Comparison of ENCODE assay signal across 24 cellular contexts in genomic region chr3:36926292-36926897, GRCh38.
"Had no signal": no experiment of that assay in that cellular context is flagged by ENCODE, and none has a peak within 500 bp of the region (broad histone marks: within the 10 kb centered on the region; RNA-seq: fewer than 3 reads in every experiment).

No MANE protein-coding gene starts in this region.

- H3K9me3 Mint-ChIP-seq: type B pancreatic cell had no signal

- H3K27me3 Mint-ChIP-seq: activated CD4-positive, alpha-beta memory T cell treated with anti-CD3 and anti-CD28 coated beads for 36 hours; central memory CD8-positive, alpha-beta T cell; stimulated activated naive CD8-positive, alpha-beta T cell treated with anti-CD3 and anti-CD28 coated beads, Interleukin-15, amount 100 ng/mL, for 72 hours; type B pancreatic cell had no signal

- DNase-seq: activated CD4-positive, alpha-beta memory T cell treated with anti-CD3 and anti-CD28 coated beads for 36 hours; activated CD4-positive, alpha-beta T cell treated with anti-CD3 and anti-CD28 coated beads, Interleukin-2, amount 10 ng/mL, durations not matched to agents 24 days and 14 days; activated CD4-positive, CD25-positive, alpha-beta regulatory T cell treated with anti-CD3 and anti-CD28 coated beads, Interleukin-2, amount 50 U/mL, for 72 hours; activated T-cell treated with anti-CD3 and anti-CD28 coated beads, Interleukin-2, amount 50 U/mL, for 48 hours; esophagus squamous epithelium; foreskin melanocyte; natural killer cell; sigmoid colon; small intestine; stimulated activated CD4-positive, alpha-beta T cell treated with anti-CD3 and anti-CD28 coated beads, Interleukin-4, amount 100 ng/mL, for 24 hours; stimulated activated naive CD8-positive, alpha-beta T cell treated with anti-CD3 and anti-CD28 coated beads, Interleukin-15, amount 100 ng/mL, for 72 hours; substantia nigra; T-helper 2 cell; uterus had no signal

- H3K36me3 ChIP-seq: breast epithelium, esophagus squamous epithelium, sigmoid colon, uterus had no signal

- H3K36me3 Mint-ChIP-seq: stimulated activated effector memory CD8-positive, alpha-beta T cell treated with anti-CD3 and anti-CD28 coated beads, Interleukin-12 subunit alpha, Interleukin-12 subunit beta, amount 100 ng/mL, for 72 hours had no signal

- H3K4me3 ChIP-seq: breast epithelium, esophagus squamous epithelium, sigmoid colon, uterus had no signal

- H3K4me1 ChIP-seq: breast epithelium, esophagus squamous epithelium, uterus had no signal

- ATAC-seq: activated naive CD4-positive, alpha-beta T cell treated with anti-CD3 and anti-CD28 coated beads, Interleukin-2, amount 50 U/mL, for 72 hours; natural killer cell; stimulated activated effector memory CD8-positive, alpha-beta T cell treated with anti-CD3 and anti-CD28 coated beads, Interleukin-12 subunit alpha, Interleukin-12 subunit beta, amount 100 ng/mL, for 72 hours; stimulated activated naive CD8-positive, alpha-beta T cell treated with anti-CD3 and anti-CD28 coated beads, Interleukin-15, amount 100 ng/mL, for 72 hours had no signal

- H3K9me3 ChIP-seq: breast epithelium, sigmoid colon, uterus had no signal

- H3K27ac Mint-ChIP-seq: activated CD4-positive, alpha-beta memory T cell treated with anti-CD3 and anti-CD28 coated beads for 36 hours; activated CD4-positive, alpha-beta T cell treated with anti-CD3 and anti-CD28 coated beads, Interleukin-2, amount 10 ng/mL, durations not matched to agents 24 days and 14 days; activated naive CD4-positive, alpha-beta T cell treated with anti-CD3 and anti-CD28 coated beads, Interleukin-2, amount 50 U/mL, for 72 hours; activated T-helper 2 cell treated with anti-CD3 and anti-CD28 coated beads, Interferon-gamma antibody, Interleukin-2, Interleukin-4, amounts not matched to agents 10 μg/mL and 5 μg/mL and 100 μg/mL, durations not matched to agents 14 hours and 24 hours and 36 hours; dendritic cell treated with granulocyte-macrophage colony-stimulating factor and Interleukin-4, amounts not matched to agents 40 ng/mL and 50 ng/mL, for 4 days; natural killer cell; stimulated activated effector memory CD8-positive, alpha-beta T cell treated with anti-CD3 and anti-CD28 coated beads, Interleukin-12 subunit alpha, Interleukin-12 subunit beta, amount 100 ng/mL, for 72 hours; stimulated activated naive CD8-positive, alpha-beta T cell treated with anti-CD3 and anti-CD28 coated beads, Interleukin-15, amount 100 ng/mL, for 72 hours; type B pancreatic cell had no signal

- H3K27ac ChIP-seq: breast epithelium, epithelial cell of prostate, esophagus squamous epithelium, sigmoid colon had no signal

- FAIRE-seq: endometrium, islet of Langerhans, small intestine had no signal

- H3K27me3 ChIP-seq: breast epithelium, esophagus squamous epithelium, sigmoid colon, uterus had no signal

- H3K4me3 Mint-ChIP-seq: activated CD4-positive, alpha-beta memory T cell treated with anti-CD3 and anti-CD28 coated beads for 36 hours; activated CD4-positive, alpha-beta T cell treated with anti-CD3 and anti-CD28 coated beads, Interleukin-2, amount 10 ng/mL, durations not matched to agents 24 days and 14 days; central memory CD8-positive, alpha-beta T cell; dendritic cell treated with granulocyte-macrophage colony-stimulating factor and Interleukin-4, amounts not matched to agents 40 ng/mL and 50 ng/mL, for 4 days; natural killer cell; stimulated activated effector memory CD8-positive, alpha-beta T cell treated with anti-CD3 and anti-CD28 coated beads, Interleukin-12 subunit alpha, Interleukin-12 subunit beta, amount 100 ng/mL, for 72 hours; stimulated activated naive CD8-positive, alpha-beta T cell treated with anti-CD3 and anti-CD28 coated beads, Interleukin-15, amount 100 ng/mL, for 72 hours; type B pancreatic cell had no signal
